19 cellular contexts compared by ENCODE assay signal in genomic region chr11:68488623-68489022, GRCh38. TPM values are rescaled to one million over a fixed set of nuclear protein-coding genes. Genes with fewer than 3 reads are reported as not detected.
DNase-seq lines count a peak whose midpoint lies in the region; TF ChIP-seq lines count a peak whose summit lies in the region.
"Had no signal": no experiment of that assay in that cellular context is flagged by ENCODE, and none has a peak within 500 bp of the region (broad histone marks: within the 10 kb centered on the region; RNA-seq: fewer than 3 reads in every experiment).

No MANE protein-coding gene starts in this region.

- H2AK5ac ChIP-seq in trophoblast cell (ENCODE audit: low read length) = no peak overlapping the region

- no peak overlapping the region for H3K27ac Mint-ChIP-seq in activated naive CD4-positive, alpha-beta T cell treated with anti-CD3 and anti-CD28 coated beads, Interleukin-2, amount 50 U/mL, for 24 hours
- H3K27ac Mint-ChIP-seq in glutamatergic neuron (ENCODE audit: unreplicated experiment) = no peak overlapping the region
- H3K27ac Mint-ChIP-seq: HFFc6 had no signal

- H3K9me3 ChIP-seq in HEK293 (ENCODE audit: control insufficient read depth, insufficient read depth, low read depth, low read length) = no peaks in the 10 kb centered on the region
- no peaks in the 10 kb centered on the region for H3K9me3 ChIP-seq in trophoblast cell (ENCODE audit: insufficient read depth, low read depth, low read length)

- no peak overlapping the region for H3K4me2 ChIP-seq in trophoblast cell (ENCODE audit: low read length)

- H2BK5ac ChIP-seq in trophoblast cell (ENCODE audit: low read depth, low read length, poor library complexity) = no peak overlapping the region

- peak overlapping the region; percentile 100 for H3K4ac ChIP-seq in trophoblast cell (ENCODE audit: low read depth, low read length)

- H3K9me3 Mint-ChIP-seq in activated naive CD4-positive, alpha-beta T cell treated with anti-CD3 and anti-CD28 coated beads, Interleukin-2, amount 50 U/mL, for 24 hours = no peaks in the 10 kb centered on the region
- no peaks in the 10 kb centered on the region for H3K9me3 Mint-ChIP-seq in glutamatergic neuron (ENCODE audit: unreplicated experiment)
- H3K9me3 Mint-ChIP-seq: HFFc6 had no signal

- peaks cover 7% of the 10 kb centered on the region for H3K36me3 Mint-ChIP-seq in activated naive CD4-positive, alpha-beta T cell treated with anti-CD3 and anti-CD28 coated beads, Interleukin-2, amount 50 U/mL, for 24 hours
- H3K36me3 Mint-ChIP-seq in glutamatergic neuron (ENCODE audit: unreplicated experiment) = peaks cover 7% of the 10 kb centered on the region

- peak overlapping the region; percentile 23 for H3K4me3 Mint-ChIP-seq in activated naive CD4-positive, alpha-beta T cell treated with anti-CD3 and anti-CD28 coated beads, Interleukin-2, amount 50 U/mL, for 24 hours
- H3K4me3 Mint-ChIP-seq in glutamatergic neuron (ENCODE audit: unreplicated experiment) = no peak overlapping the region
- H3K4me3 Mint-ChIP-seq: HFFc6 had no signal

- H4K91ac ChIP-seq in trophoblast cell (ENCODE audit: low read depth, low read length) = no peak overlapping the region

- CTCF ChIA-PET in HEK293 (lab: Yijun Ruan, JAX) = no interaction called here

- H3K4me3 ChIP-seq in HEK293 (ENCODE audit: low read depth, low read length) = no peak overlapping the region
- no peak overlapping the region for H3K4me3 ChIP-seq in trophoblast cell (ENCODE audit: low read depth, low read length)

- peaks cover 22% of the 10 kb centered on the region for H3K79me2 ChIP-seq in trophoblast cell (ENCODE audit: control insufficient read depth, insufficient read depth, low read length, poor library complexity)

- no peaks in the 10 kb centered on the region for H3K27me3 Mint-ChIP-seq in activated naive CD4-positive, alpha-beta T cell treated with anti-CD3 and anti-CD28 coated beads, Interleukin-2, amount 50 U/mL, for 24 hours
- no peaks in the 10 kb centered on the region for H3K27me3 Mint-ChIP-seq in glutamatergic neuron (ENCODE audit: unreplicated experiment)

- no peaks in the 10 kb centered on the region for H3K27me3 ChIP-seq in trophoblast cell (ENCODE audit: insufficient read depth, low read length)

- H2BK120ac ChIP-seq in trophoblast cell (ENCODE audit: insufficient read depth, low read length, poor library complexity) = no peak overlapping the region

- H3K79me1 ChIP-seq in trophoblast cell (ENCODE audit: low read length) = no peaks in the 10 kb centered on the region

- no peak overlapping the region for H3K23ac ChIP-seq in trophoblast cell (ENCODE audit: low read length)

- H2AFZ ChIP-seq in trophoblast cell (ENCODE audit: insufficient read depth, low read length, poor library complexity) = no peak overlapping the region

- no peak overlapping the region for H2BK12ac ChIP-seq in trophoblast cell (ENCODE audit: low read length)

- no peak for DNase-seq in activated naive CD4-positive, alpha-beta T cell treated with anti-CD3 and anti-CD28 coated beads, Interleukin-2, amount 50 U/mL, for 16 hours
- DNase-seq in epithelial cell of prostate (ENCODE audit: low read depth, low spot score) (no peak), trophoblast cell (no peak), pons (ENCODE audit: low spot score) (no peak), ureter (ENCODE audit: low spot score) (no peak), glutamatergic neuron (no peak)
- DNase-seq: 8988T, C1 segment of cervical spinal cord, EL, GF-D8, HFFc6, Karpas-422, NCI-H1694, NCI-H2081, NCI-H2171 treated with DMSO at 0.1 percent for 48 hours, NCI-H524 treated with DMSO at 0.1 percent for 48 hours, NCI-H82 had no signal

- H3K14ac ChIP-seq in trophoblast cell (ENCODE audit: low read length) = no peak overlapping the region

- H4K8ac ChIP-seq in trophoblast cell (ENCODE audit: low read depth, low read length) = no peak overlapping the region

- H3K27ac ChIP-seq in HEK293 (ENCODE audit: extremely low read depth, low read depth, low read length) = no peak overlapping the region
- H3K27ac ChIP-seq in epithelial cell of prostate = peak overlapping the region; percentile 27
- H3K27ac ChIP-seq in trophoblast cell (ENCODE audit: low read depth, low read length) = no peak overlapping the region

- H3K36me3 ChIP-seq in HEK293 (ENCODE audit: control insufficient read depth in 2 of 2, insufficient read depth in 1 of 2, low read length in 2 of 2) = peaks cover 0 to 4% of the 10 kb centered on the region in 2 experiments; a peak in 1 of 3 replicates
- no peaks in the 10 kb centered on the region for H3K36me3 ChIP-seq in trophoblast cell (ENCODE audit: control insufficient read depth in 1 of 2, insufficient read depth in 2 of 2, low read length in 2 of 2)

- peaks cover 88% of the 10 kb centered on the region for H3K4me1 Mint-ChIP-seq in activated naive CD4-positive, alpha-beta T cell treated with anti-CD3 and anti-CD28 coated beads, Interleukin-2, amount 50 U/mL, for 24 hours
- no peaks in the 10 kb centered on the region for H3K4me1 Mint-ChIP-seq in glutamatergic neuron (ENCODE audit: low read depth, unreplicated experiment)

- POLR2A ChIA-PET in HEK293 (lab: Yijun Ruan, JAX) = no interaction called here

- no peak overlapping the region for H3K9ac ChIP-seq in trophoblast cell (ENCODE audit: low read length)

- H3K4me1 ChIP-seq in HEK293 (ENCODE audit: control insufficient read depth, insufficient read depth, low read length) (no peaks in the 10 kb centered on the region), trophoblast cell (ENCODE audit: control insufficient read depth in 1 of 2, insufficient read depth in 2 of 2, low read length in 2 of 2) (peaks cover 2 to 3% of the 10 kb centered on the region in 2 experiments)

- TF ChIP-seq CTCF in HEK293 (tag by site-specific recombination; IDR thresholded peaks at IDR 0.05) = no peak
- TF ChIP-seq CTCF in glutamatergic neuron (IDR thresholded peaks at IDR 0.05; ENCODE audit: partially characterized antibody, unreplicated experiment) = no peak

- WGBS in trophoblast cell (ENCODE audit: extremely low coverage, insufficient coverage, insufficient read length) = no CpG with 5 or more reads among the region's 1 CpG

- H4K12ac ChIP-seq in trophoblast cell (ENCODE audit: low read depth, low read length) = no peak overlapping the region

- peak overlapping the region; percentile 73 for H3K18ac ChIP-seq in trophoblast cell (ENCODE audit: low read length)

TF ChIP-seq in HEK293, 187 proteins besides CTCF, POLR2A, EP300 and RAD21:
- TF ChIP-seq ZNF311 (tag by site-specific recombination; IDR thresholded peaks at IDR 0.05; ENCODE audit: borderline replicate concordance) (no peak), GLI2 (tag by site-specific recombination; IDR thresholded peaks at IDR 0.05; ENCODE audit: borderline replicate concordance, low read depth) (no peak), SCRT2 (tag by site-specific recombination; IDR thresholded peaks at IDR 0.05) (peak; percentile 78), ZNF530 (tag by site-specific recombination; IDR thresholded peaks at IDR 0.05; ENCODE audit: low read depth) (no peak), KLF9 (tag by site-specific recombination; IDR thresholded peaks at IDR 0.05; ENCODE audit: low read depth) (no peak), ZNF366 (tag by site-specific recombination; conservative IDR thresholded peaks at IDR 0.05) (no peak), ZFHX2 (tag by site-specific recombination; conservative IDR thresholded peaks at IDR 0.05) (no peak), PATZ1 (tag by site-specific recombination; IDR thresholded peaks at IDR 0.05) (no peak), ZNF132 (tag by site-specific recombination; IDR thresholded peaks at IDR 0.05; ENCODE audit: borderline replicate concordance) (no peak), SCRT1 (tag by site-specific recombination; IDR thresholded peaks at IDR 0.05; ENCODE audit: borderline replicate concordance) (peak; percentile 66; the same call in 1 of the 2 replicates), ZNF521 (tag by site-specific recombination; IDR thresholded peaks at IDR 0.05) (no peak), MYNN (tag by site-specific recombination; IDR thresholded peaks at IDR 0.05; ENCODE audit: borderline replicate concordance) (no peak)
- TF ChIP-seq, protein P1, sequence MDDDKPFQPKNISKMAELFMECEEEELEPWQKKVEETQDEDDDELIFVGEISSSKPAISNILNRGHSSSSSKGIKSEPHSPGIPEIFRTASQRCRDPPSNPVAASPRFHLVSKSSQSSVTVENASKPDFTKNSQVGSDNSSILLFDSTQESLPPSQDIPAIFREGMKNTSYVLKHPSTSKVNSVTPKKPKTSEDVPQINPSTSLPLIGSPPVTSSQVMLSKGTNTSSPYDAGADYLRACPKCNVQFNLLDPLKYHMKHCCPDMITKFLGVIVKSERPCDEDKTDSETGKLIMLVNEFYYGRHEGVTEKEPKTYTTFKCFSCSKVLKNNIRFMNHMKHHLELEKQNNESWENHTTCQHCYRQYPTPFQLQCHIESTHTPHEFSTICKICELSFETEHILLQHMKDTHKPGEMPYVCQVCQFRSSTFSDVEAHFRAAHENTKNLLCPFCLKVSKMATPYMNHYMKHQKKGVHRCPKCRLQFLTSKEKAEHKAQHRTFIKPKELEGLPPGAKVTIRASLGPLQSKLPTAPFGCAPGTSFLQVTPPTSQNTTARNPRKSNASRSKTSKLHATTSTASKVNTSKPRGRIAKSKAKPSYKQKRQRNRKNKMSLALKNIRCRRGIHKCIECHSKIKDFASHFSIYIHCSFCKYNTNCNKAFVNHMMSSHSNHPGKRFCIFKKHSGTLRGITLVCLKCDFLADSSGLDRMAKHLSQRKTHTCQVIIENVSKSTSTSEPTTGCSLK (tag by site-specific recombination; IDR thresholded peaks at IDR 0.05) = no peak

RNA-seq across cellular contexts. Expression of gene PPP6R3, which starts 28.1 kb away (rescaled TPM):
- polyA plus RNA-seq in trophoblast cell (2013) = 62.5 and 63.2 TPM in 2 replicates
- total RNA-seq in ureter (183 TPM), glutamatergic neuron (ENCODE audit: unreplicated experiment) (312 TPM)
